ENCODE assay signal across 9 cellular contexts in the genomic region with DNA sequence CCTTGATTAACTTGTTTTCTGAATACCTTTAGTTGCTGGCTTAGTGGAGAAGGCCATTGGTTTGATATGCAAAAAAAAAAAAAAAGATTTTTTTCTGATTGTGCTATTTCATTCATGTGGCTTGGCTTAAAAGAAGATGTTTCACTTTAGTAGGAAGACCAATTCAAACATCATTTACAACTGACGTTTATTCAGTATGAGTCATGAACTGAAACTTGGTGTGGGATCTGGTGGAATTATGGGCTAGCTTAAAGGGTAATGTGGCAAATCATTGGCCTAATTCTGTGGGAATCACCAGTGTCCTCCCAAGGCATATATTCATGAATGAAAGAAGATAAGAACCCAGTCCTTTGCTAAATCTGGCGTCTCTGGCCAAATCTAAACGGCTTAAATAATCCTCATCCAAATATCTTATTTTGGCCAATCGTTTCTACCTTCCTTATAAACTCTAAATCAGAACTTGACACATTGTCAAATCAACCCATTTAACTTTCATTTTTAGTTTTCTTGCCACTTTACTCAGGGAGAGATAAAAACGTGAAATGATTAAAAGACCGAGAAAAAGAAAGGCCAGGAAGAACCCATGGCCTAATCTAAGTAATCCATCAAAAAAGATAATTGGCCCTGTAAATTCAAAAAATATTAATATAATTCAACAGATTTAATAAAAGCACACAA.
A peak's percentile ranks its signal among the peaks of the same experiment; 100 is the strongest.
DNase-seq lines count a peak whose midpoint lies in the region; ATAC-seq and TF ChIP-seq lines count a peak whose summit lies in the region.
"Had no signal": no experiment of that assay in that cellular context is flagged by ENCODE, and none has a peak within 500 bp of the region (broad histone marks: within the 10 kb centered on the region; RNA-seq: fewer than 3 reads in every experiment).

No MANE protein-coding gene starts in this region.

- no peak overlapping the region for H2BK15ac ChIP-seq in mesenchymal stem cell (ENCODE audit: low read depth, poor library complexity, severe bottlenecking)

- TF ChIP-seq CTCF in activated B cell treated with CpG ODN at 0.5 μM for 24 hours (IDR thresholded peaks at IDR 0.05) (no peak), esophagus squamous epithelium (IDR thresholded peaks at IDR 0.05) (no peak)

- peaks cover 61% of the 10 kb centered on the region for H3K36me3 Mint-ChIP-seq in activated B cell treated with CpG ODN at 0.5 μM for 24 hours (ENCODE audit: low read depth)

- H3K79me1 ChIP-seq in mesenchymal stem cell (replicated peaks; ENCODE audit: low read length, poor library complexity, severe bottlenecking) = no peaks in the 10 kb centered on the region

- H3K4ac ChIP-seq in mesenchymal stem cell (ENCODE audit: low read depth in 1 of 2, low read length in 2 of 2) = no peak overlapping the region

- H3K27ac ChIP-seq in mesenchymal stem cell (ENCODE audit: low read length, poor library complexity, severe bottlenecking) (no peak overlapping the region), esophagus squamous epithelium (no peak overlapping the region)

- H2AK5ac ChIP-seq in mesenchymal stem cell (ENCODE audit: low read length, severe bottlenecking) = no peak overlapping the region

- peak overlapping the region; percentile 57 for H3K27ac Mint-ChIP-seq in activated B cell treated with CpG ODN at 0.5 μM for 24 hours

- H3K36me3 ChIP-seq in mesenchymal stem cell (ENCODE audit: control insufficient read depth in 1 of 2, insufficient read depth in 2 of 2, low read depth in 1 of 2, low read length in 2 of 2) (peaks cover 5 to 18% of the 10 kb centered on the region in 2 experiments), esophagus squamous epithelium (peaks cover 0 to 17% (median 0%) of the 10 kb centered on the region in 3 donors)

- no peak overlapping the region for H3K9ac ChIP-seq in mesenchymal stem cell (ENCODE audit: low read length)

- no peak overlapping the region for H3K18ac ChIP-seq in mesenchymal stem cell (ENCODE audit: low read depth in 1 of 2, low read length in 2 of 2)

- H3K14ac ChIP-seq in mesenchymal stem cell (ENCODE audit: low read length in 2 of 2) = no peak overlapping the region

- intact Hi-C loops in activated B cell treated with CpG ODN at 0.5 μM for 24 hours (cut with micrococcal nuclease) = loop anchor here (5.0 kb wide), 1 partner anchor 71 kb away; no protein-coding TSS in a partner anchor
- intact Hi-C loops in esophagus squamous epithelium (cut with DNase I) = no loop called here

- no peak overlapping the region for H4K8ac ChIP-seq in mesenchymal stem cell (ENCODE audit: low read length)

- peaks cover 54% of the 10 kb centered on the region for H3K4me1 Mint-ChIP-seq in activated B cell treated with CpG ODN at 0.5 μM for 24 hours

- peaks cover 2% of the 10 kb centered on the region for H3K4me1 ChIP-seq in mesenchymal stem cell (ENCODE audit: control insufficient read depth, insufficient read depth, low read depth, low read length)
- peaks cover 2 to 22% (median 6%) of the 10 kb centered on the region in 3 donors for H3K4me1 ChIP-seq in esophagus squamous epithelium

- H3K9me3 ChIP-seq in mesenchymal stem cell (ENCODE audit: control insufficient read depth, low read length) = no peaks in the 10 kb centered on the region
- no peaks in the 10 kb centered on the region for H3K9me3 ChIP-seq in esophagus squamous epithelium

- ATAC-seq in activated B cell treated with CpG ODN at 0.5 μM for 24 hours (ENCODE audit: low read depth) = peak; percentile 42

- H3K4me3 Mint-ChIP-seq in activated B cell treated with CpG ODN at 0.5 μM for 24 hours = no peak overlapping the region

- no peak overlapping the region for H3K23ac ChIP-seq in mesenchymal stem cell (ENCODE audit: low read length in 2 of 2)

- 92% methylated on average over 4 of the region's 6 CpGs for WGBS in mesenchymal stem cell
- WGBS in esophagus squamous epithelium, 2 donors = 69 to 70% methylated on average over 6 of the region's 6 CpGs

- POLR2A ChIA-PET in activated B cell treated with CpG ODN at 0.5 μM for 24 hours (lab: Charles Lee) = no interaction called here

- H3K27me3 Mint-ChIP-seq in activated B cell treated with CpG ODN at 0.5 μM for 24 hours = no peaks in the 10 kb centered on the region

- H2BK5ac ChIP-seq in mesenchymal stem cell (ENCODE audit: low read depth, low read length, poor library complexity, severe bottlenecking) = no peak overlapping the region

- no peak overlapping the region for H2BK12ac ChIP-seq in mesenchymal stem cell (ENCODE audit: low read length in 2 of 2)

- no peak overlapping the region for H4K91ac ChIP-seq in mesenchymal stem cell (ENCODE audit: low read length)

- no peak overlapping the region for H3K4me2 ChIP-seq in mesenchymal stem cell (ENCODE audit: low read length, poor library complexity, severe bottlenecking)

- TF ChIP-seq POLR2A in esophagus squamous epithelium (IDR thresholded peaks at IDR 0.05) = no peak

- CTCF ChIA-PET in activated B cell treated with CpG ODN at 0.5 μM for 24 hours (lab: Charles Lee) = no interaction called here

- H2BK120ac ChIP-seq in mesenchymal stem cell (ENCODE audit: low read depth, low read length) = no peak overlapping the region

- no peak overlapping the region for H3K4me3 ChIP-seq in mesenchymal stem cell (ENCODE audit: insufficient read depth in 1 of 2, low read depth in 1 of 2, low read length in 2 of 2)
- no peak overlapping the region for H3K4me3 ChIP-seq in esophagus squamous epithelium

- H2AFZ ChIP-seq in mesenchymal stem cell (ENCODE audit: low read depth, low read length) = no peak overlapping the region

- H3K27me3 ChIP-seq in mesenchymal stem cell (ENCODE audit: control insufficient read depth in 1 of 2, insufficient read depth in 1 of 2, low read length in 2 of 2) (no peaks in the 10 kb centered on the region), esophagus squamous epithelium (no peaks in the 10 kb centered on the region)

- no peaks in the 10 kb centered on the region for H3K9me3 Mint-ChIP-seq in activated B cell treated with CpG ODN at 0.5 μM for 24 hours

- DNase-seq in EH (ENCODE audit: low read depth) = peak; percentile 91
- peak; percentile 82 for DNase-seq in HCEC 1CT
- no peak for DNase-seq in activated B cell treated with CpG ODN at 0.5 μM for 24 hours
- peak; percentile 72 for DNase-seq in mesenchymal stem cell
- no peak for DNase-seq in NCI-H1048 (lab: John Stamatoyannopoulos, UW)
- DNase-seq in esophagus squamous epithelium (lab: John Stamatoyannopoulos, UW) = no peak
- DNase-seq in NOMO-1 treated with dmso at 0.1 percent for 144 hours (lab: John Stamatoyannopoulos, UW; ENCODE audit: unreplicated experiment) = no peak
- DNase-seq in ecto neural progenitor cell (ENCODE audit: low spot score) = no peak
- DNase-seq: NCI-H446 treated with DMSO at 0.1 percent for 48 hours had no signal

Comparison
In these comparisons a context has a peak if more than half of its experiments do, and no peak if none do; other contexts are left out.
1. DNase-seq: peak in EH (single experiment), HCEC 1CT (single experiment) and mesenchymal stem cell (single experiment); none in activated B cell treated with CpG ODN at 0.5 μM for 24 hours (single experiment), NCI-H1048 (single experiment), esophagus squamous epithelium (single experiment), NOMO-1 treated with dmso at 0.1 percent for 144 hours (single experiment) and ecto neural progenitor cell (single experiment).